In genomic region chr4:73650255-73650654, GRCh38 we compare ENCODE assay signal across 18 cellular contexts. TPM values are rescaled to one million over a fixed set of nuclear protein-coding genes. Genes with fewer than 3 reads are reported as not detected.
DNase-seq lines count a peak whose midpoint lies in the region; ATAC-seq and TF ChIP-seq lines count a peak whose summit lies in the region.
"Had no signal": no experiment of that assay in that cellular context is flagged by ENCODE, and none has a peak within 500 bp of the region (broad histone marks: within the 10 kb centered on the region; RNA-seq: fewer than 3 reads in every experiment).

No MANE protein-coding gene starts in this region.

- H3K4me3 Mint-ChIP-seq in GM23338 (no peak overlapping the region), MCF 10A (ENCODE audit: unreplicated experiment) (no peak overlapping the region)
- H3K4me3 Mint-ChIP-seq: CD4-positive, alpha-beta memory T cell had no signal

- H3K27ac Mint-ChIP-seq in GM23338 (no peak overlapping the region), MCF 10A (ENCODE audit: low read depth, unreplicated experiment) (peak overlapping the region; percentile 36)
- H3K27ac Mint-ChIP-seq: CD4-positive, alpha-beta memory T cell had no signal

- H3K4me3 ChIP-seq in GM23338 (no peak overlapping the region), suprapubic skin (no peak overlapping the region), vagina (no peak overlapping the region)
- H3K4me3 ChIP-seq in effector memory CD4-positive, alpha-beta T cell (ENCODE audit: insufficient read depth, low read depth, low read length, poor library complexity, severe bottlenecking) = no peak overlapping the region
- H3K4me3 ChIP-seq: GM12878, K562, SJSA1 had no signal

- CTCF ChIA-PET in MCF 10A (lab: Yijun Ruan, JAX) = interaction anchor here (0.7 to 6.5 kb wide), 5 partner anchors 33 to 309 kb away, joined by 3 to 126 read pairs (median 42); no protein-coding TSS in a partner anchor

- no peaks in the 10 kb centered on the region for H3K9me2 ChIP-seq in GM23338 (ENCODE audit: insufficient read depth)

- no peaks in the 10 kb centered on the region for H3F3A ChIP-seq in GM23338 (replicated peaks; ENCODE audit: low read depth)

- H3K36me3 ChIP-seq in GM23338 (ENCODE audit: insufficient read depth) (no peaks in the 10 kb centered on the region), suprapubic skin (no peaks in the 10 kb centered on the region), vagina (no peaks in the 10 kb centered on the region)
- no peaks in the 10 kb centered on the region for H3K36me3 ChIP-seq in effector memory CD4-positive, alpha-beta T cell (ENCODE audit: control insufficient read depth, insufficient read depth, low read length)
- H3K36me3 ChIP-seq: SJSA1 had no signal

- H4K20me1 ChIP-seq in GM23338 (replicated peaks; ENCODE audit: insufficient read depth) = no peaks in the 10 kb centered on the region

- BruUV-seq in MCF 10A (replicated peaks; lab: Mats Ljungman, UMichigan) = no TSS peak

- no peaks in the 10 kb centered on the region for H3K9me3 ChIP-seq in suprapubic skin
- H3K9me3 ChIP-seq in vagina = no peaks in the 10 kb centered on the region
- H3K9me3 ChIP-seq in effector memory CD4-positive, alpha-beta T cell (ENCODE audit: control insufficient read depth, low read length) = no peaks in the 10 kb centered on the region
- H3K9me3 ChIP-seq: SJSA1 had no signal

- H3K27me3 ChIP-seq in GM23338 (ENCODE audit: insufficient read depth) (no peaks in the 10 kb centered on the region), suprapubic skin (no peaks in the 10 kb centered on the region), vagina (no peaks in the 10 kb centered on the region)
- no peaks in the 10 kb centered on the region for H3K27me3 ChIP-seq in effector memory CD4-positive, alpha-beta T cell (replicated peaks; ENCODE audit: control insufficient read depth, insufficient read depth, low read length, poor library complexity, severe bottlenecking)
- H3K27me3 ChIP-seq: SJSA1 had no signal

- DNase-seq in GM23338 (ENCODE audit: low spot score) (no peak), MCF 10A (ENCODE audit: unreplicated experiment) (no peak), suprapubic skin (ENCODE audit: low spot score in 2 of 2) (no peak), vagina (ENCODE audit: extremely low spot score in 2 of 2) (no peak), NCI-H69 (lab: John Stamatoyannopoulos, UW) (no peak)
- DNase-seq in effector memory CD4-positive, alpha-beta T cell = no peak
- DNase-seq: CD4-positive, alpha-beta memory T cell; EL; NCI-H1694 treated with DMSO at 0.1 percent for 48 hours; NCI-H226; NCI-H524 had no signal

- no peak for TF ChIP-seq POLR2A in suprapubic skin (IDR thresholded peaks at IDR 0.05)
- TF ChIP-seq POLR2A in vagina (IDR thresholded peaks at IDR 0.05) = no peak

- H3K27ac ChIP-seq in GM23338 (ENCODE audit: low read depth) = no peak overlapping the region
- H3K27ac ChIP-seq in suprapubic skin = peak overlapping the region; percentile 68
- H3K27ac ChIP-seq in vagina = no peak overlapping the region
- no peak overlapping the region for H3K27ac ChIP-seq in effector memory CD4-positive, alpha-beta T cell (ENCODE audit: insufficient read depth, low read length, poor library complexity, severe bottlenecking)
- H3K27ac ChIP-seq: SJSA1 had no signal

- intact Hi-C loops in MCF 10A (cut with micrococcal nuclease) (loop anchor here (5.0 kb wide), 1 partner anchor 203 kb away; no protein-coding TSS in a partner anchor), vagina (cut with DNase I) (no loop called here)

- H3K4me1 Mint-ChIP-seq in GM23338 = peaks cover 5% of the 10 kb centered on the region; the same call in 2 of the 3 replicates
- H3K4me1 Mint-ChIP-seq in MCF 10A (ENCODE audit: insufficient read depth, unreplicated experiment) = peaks cover 14% of the 10 kb centered on the region
- H3K4me1 Mint-ChIP-seq: CD4-positive, alpha-beta memory T cell had no signal

- H3K36me3 Mint-ChIP-seq in GM23338 (ENCODE audit: low read depth) = no peaks in the 10 kb centered on the region
- H3K36me3 Mint-ChIP-seq in MCF 10A (ENCODE audit: insufficient read depth, unreplicated experiment) = no peaks in the 10 kb centered on the region
- H3K36me3 Mint-ChIP-seq: CD4-positive, alpha-beta memory T cell had no signal

- 39% methylated on average over 3 of the region's 3 CpGs for WGBS in suprapubic skin

- no peak overlapping the region for H3K4me2 ChIP-seq in GM23338

- H3K27me3 Mint-ChIP-seq in GM23338 (ENCODE audit: insufficient read depth, low read depth, poor library complexity) = peaks cover 8% of the 10 kb centered on the region
- H3K27me3 Mint-ChIP-seq in MCF 10A (ENCODE audit: insufficient read depth, unreplicated experiment) = no peaks in the 10 kb centered on the region

- TF ChIP-seq EP300 in suprapubic skin (IDR thresholded peaks at IDR 0.05) = no peak

- POLR2A ChIA-PET in MCF 10A (lab: Yijun Ruan, JAX) = interaction anchor here (0.9 to 2.8 kb wide), 7 partner anchors 30 to 309 kb away, joined by 3 to 14 read pairs (median 9); partner anchors contain the start of gene RASSF6

- H3K4me1 ChIP-seq in GM23338 (ENCODE audit: insufficient read depth) = no peaks in the 10 kb centered on the region
- peaks cover 11% of the 10 kb centered on the region for H3K4me1 ChIP-seq in suprapubic skin
- no peaks in the 10 kb centered on the region for H3K4me1 ChIP-seq in vagina
- no peaks in the 10 kb centered on the region for H3K4me1 ChIP-seq in effector memory CD4-positive, alpha-beta T cell (ENCODE audit: control insufficient read depth, insufficient read depth, low read length, poor library complexity, severe bottlenecking)
- H3K4me1 ChIP-seq: SJSA1 had no signal

- no peaks in the 10 kb centered on the region for H3K79me2 ChIP-seq in GM23338 (replicated peaks; ENCODE audit: insufficient read depth)

- ATAC-seq in GM23338 (no peak), esophagus mucosa (peak; percentile 56)
- ATAC-seq: GM12878, HCT116, K562, Panc1 had no signal

- peak overlapping the region; percentile 54; the same call in 1 of the 2 replicates for H2AFZ ChIP-seq in GM23338

- H3K9me3 Mint-ChIP-seq in GM23338 (no peaks in the 10 kb centered on the region), MCF 10A (ENCODE audit: unreplicated experiment) (no peaks in the 10 kb centered on the region)

- TF ChIP-seq CTCF in GM23338 (conservative IDR thresholded peaks at IDR 0.05; ENCODE audit: low read depth in 2 of 2) = no peak
- no peak for TF ChIP-seq CTCF in MCF 10A (IDR thresholded peaks at IDR 0.05; ENCODE audit: unreplicated experiment)
- no peak for TF ChIP-seq CTCF in suprapubic skin (IDR thresholded peaks at IDR 0.05)
- TF ChIP-seq CTCF in vagina (IDR thresholded peaks at IDR 0.05) = no peak

TF ChIP-seq in GM23338, 12 proteins besides CTCF, POLR2A, EP300 and RAD21 (continues in another document):
- TF ChIP-seq STAT1 (IDR thresholded peaks at IDR 0.05; ENCODE audit: unreplicated experiment) (no peak), ZNF114 (CRISPR knock-in tag; IDR thresholded peaks at IDR 0.05) (no peak), REST (IDR thresholded peaks at IDR 0.05; ENCODE audit: unreplicated experiment) (no peak), NANOG (IDR thresholded peaks at IDR 0.05; ENCODE audit: borderline replicate concordance) (no peak), CREB1 (CRISPR knock-in tag; IDR thresholded peaks at IDR 0.05; ENCODE audit: low read depth) (no peak), ZNF331 (CRISPR knock-in tag; IDR thresholded peaks at IDR 0.05; ENCODE audit: low read depth) (no peak), ETS1 (IDR thresholded peaks at IDR 0.05) (no peak)

RNA-seq across cellular contexts. Expression of gene RASSF6, which starts 30.0 kb away (rescaled TPM):
- total RNA-seq in GM23338 (2014; rRNA removed; shearing (Covaris generic)) = 0.14 and 0.23 TPM in 2 replicates
- 0.37 and 0.79 TPM in 2 replicates for polyA plus RNA-seq in GM23338 (2016; fragmentation: Nextera tagmentation; extraction: Ambion mirVana)
- total RNA-seq in MCF 10A (2022) (1.6 and 2.4 TPM in 2 replicates), esophagus mucosa (1.8 TPM), suprapubic skin (10 to 100 TPM in 3 of 4 donors, 1 to 10 TPM in 1; 6.0 to 15.6 (median 13.5) TPM), vagina (16.9 TPM)
- total RNA-seq: SJSA1 had no signal
- polyA plus RNA-seq: BJ had no signal
